Comparison of ENCODE assay signal across 15 cellular contexts in genomic region chr2:156695020-156695419, GRCh38.
DNase-seq lines count a peak whose midpoint lies in the region; TF ChIP-seq lines count a peak whose summit lies in the region.
"Had no signal": no experiment of that assay in that cellular context is flagged by ENCODE, and none has a peak within 500 bp of the region (broad histone marks: within the 10 kb centered on the region; RNA-seq: fewer than 3 reads in every experiment).

No MANE protein-coding gene starts in this region.

- TF ChIP-seq CTCF in VCaP (conservative IDR thresholded peaks at IDR 0.05) = no peak

- peak; percentile 21 for DNase-seq in DMS 273 treated with DMSO at 0.1 percent for 48 hours (lab: John Stamatoyannopoulos, UW)
- peak; percentile 58 for DNase-seq in NCI-H1694 (lab: John Stamatoyannopoulos, UW)
- peak; percentile 33 for DNase-seq in putamen (ENCODE audit: low spot score)
- DNase-seq in NCI-H187 treated with DMSO at 0.1 percent for 48 hours (lab: John Stamatoyannopoulos, UW) = no peak
- no peak for DNase-seq in activated gamma-delta T cell (lab: John Stamatoyannopoulos, UW)
- DNase-seq in NCI-H345 (lab: John Stamatoyannopoulos, UW) = no peak
- DNase-seq: CD4-positive, CD25-positive, alpha-beta regulatory T cell; HFFc6; NCI-H1048; NCI-H510A; PC-3; T-helper 2 cell had no signal

- peak overlapping the region; percentile 26; the same call in 1 of the 2 replicates for H3K27ac ChIP-seq in VCaP
- H3K27ac ChIP-seq: KMS-11, RWPE1 had no signal

Comparison
In these comparisons a context has a peak if more than half of its experiments do, and no peak if none do; other contexts are left out.
1. DNase-seq: peak in DMS 273 treated with DMSO at 0.1 percent for 48 hours (single experiment), NCI-H1694 (single experiment) and putamen (single experiment); none in NCI-H187 treated with DMSO at 0.1 percent for 48 hours (single experiment), activated gamma-delta T cell (single experiment) and NCI-H345 (single experiment).